In genomic region chr13:45051315-45051714, GRCh38 we compare ENCODE assay signal across 23 cellular contexts.
"Had no signal": no experiment of that assay in that cellular context is flagged by ENCODE, and none has a peak within 500 bp of the region (broad histone marks: within the 10 kb centered on the region; RNA-seq: fewer than 3 reads in every experiment).

No MANE protein-coding gene starts in this region.

- H2AFZ ChIP-seq: neural progenitor cell had no signal

- H3K27ac ChIP-seq: heart right ventricle, neural progenitor cell, transverse colon, vagina had no signal

- H3K4me3 ChIP-seq: heart right ventricle, lung, neural progenitor cell, transverse colon, vagina had no signal

- H3K27ac Mint-ChIP-seq: activated naive CD4-positive, alpha-beta T cell treated with anti-CD3 and anti-CD28 coated beads for 36 hours; naive thymus-derived CD4-positive, alpha-beta T cell; neural progenitor cell; stimulated activated naive B cell treated with anti-CD40 and anti-IgM and Interleukin-4, amounts not matched to agents 10 μg/mL and 1 μg/mL and 100 μg/mL, for 72 hours had no signal

- FAIRE-seq: endometrium, small intestine had no signal

- H3K9me3 ChIP-seq: heart right ventricle, transverse colon, vagina had no signal

- H3K27me3 ChIP-seq: heart right ventricle, neural progenitor cell, transverse colon, vagina had no signal

- H3K36me3 ChIP-seq: heart right ventricle, neural progenitor cell, transverse colon, vagina had no signal

- H3K9me3 Mint-ChIP-seq: activated naive CD4-positive, alpha-beta T cell treated with anti-CD3 and anti-CD28 coated beads for 36 hours; naive thymus-derived CD4-positive, alpha-beta T cell; neural progenitor cell; stimulated activated naive B cell treated with anti-CD40 and anti-IgM and Interleukin-4, amounts not matched to agents 10 μg/mL and 1 μg/mL and 100 μg/mL, for 72 hours had no signal

- H3K4me2 ChIP-seq: neural progenitor cell had no signal

- ATAC-seq: naive thymus-derived CD4-positive, alpha-beta T cell; sciatic nerve; stimulated activated naive B cell treated with anti-CD40 and anti-IgM and Interleukin-4, amounts not matched to agents 10 μg/mL and 1 μg/mL and 100 μg/mL, for 72 hours had no signal

- H3K4me3 Mint-ChIP-seq: activated naive CD4-positive, alpha-beta T cell treated with anti-CD3 and anti-CD28 coated beads for 36 hours; naive thymus-derived CD4-positive, alpha-beta T cell; neural progenitor cell; stimulated activated naive B cell treated with anti-CD40 and anti-IgM and Interleukin-4, amounts not matched to agents 10 μg/mL and 1 μg/mL and 100 μg/mL, for 72 hours had no signal

- H3K36me3 Mint-ChIP-seq: naive thymus-derived CD4-positive, alpha-beta T cell; neural progenitor cell; stimulated activated naive B cell treated with anti-CD40 and anti-IgM and Interleukin-4, amounts not matched to agents 10 μg/mL and 1 μg/mL and 100 μg/mL, for 72 hours had no signal

- DNase-seq: activated CD4-positive, alpha-beta T cell treated with anti-CD3 and anti-CD28 coated beads for 4 hours; activated CD4-positive, alpha-beta T cell treated with anti-CD3 and anti-CD28 coated beads, Interleukin-2, amount 50 U/mL, for 48 hours; activated CD4-positive, CD25-positive, alpha-beta regulatory T cell; activated naive CD4-positive, alpha-beta T cell treated with anti-CD3 and anti-CD28 coated beads for 36 hours; activated T-cell treated with anti-CD3 and anti-CD28 coated beads, Interleukin-2, amount 50 U/mL, for 48 hours; amygdala; effector CD4-positive, alpha-beta T cell; erythroblast; foreskin fibroblast; heart right ventricle; islet precursor cell; naive thymus-derived CD4-positive, alpha-beta T cell; posterior cingulate gyrus; small intestine; stimulated activated CD4-positive, alpha-beta T cell treated with anti-CD3 and anti-CD28 coated beads, Interleukin-15, amount 100 ng/mL, for 24 hours; stimulated activated naive B cell treated with anti-CD40 and anti-IgM and Interleukin-4, amounts not matched to agents 10 μg/mL and 1 μg/mL and 100 μg/mL, for 72 hours; T-helper 9 cell; transverse colon had no signal

- H3K9ac ChIP-seq: neural progenitor cell had no signal
